In the genomic region with DNA sequence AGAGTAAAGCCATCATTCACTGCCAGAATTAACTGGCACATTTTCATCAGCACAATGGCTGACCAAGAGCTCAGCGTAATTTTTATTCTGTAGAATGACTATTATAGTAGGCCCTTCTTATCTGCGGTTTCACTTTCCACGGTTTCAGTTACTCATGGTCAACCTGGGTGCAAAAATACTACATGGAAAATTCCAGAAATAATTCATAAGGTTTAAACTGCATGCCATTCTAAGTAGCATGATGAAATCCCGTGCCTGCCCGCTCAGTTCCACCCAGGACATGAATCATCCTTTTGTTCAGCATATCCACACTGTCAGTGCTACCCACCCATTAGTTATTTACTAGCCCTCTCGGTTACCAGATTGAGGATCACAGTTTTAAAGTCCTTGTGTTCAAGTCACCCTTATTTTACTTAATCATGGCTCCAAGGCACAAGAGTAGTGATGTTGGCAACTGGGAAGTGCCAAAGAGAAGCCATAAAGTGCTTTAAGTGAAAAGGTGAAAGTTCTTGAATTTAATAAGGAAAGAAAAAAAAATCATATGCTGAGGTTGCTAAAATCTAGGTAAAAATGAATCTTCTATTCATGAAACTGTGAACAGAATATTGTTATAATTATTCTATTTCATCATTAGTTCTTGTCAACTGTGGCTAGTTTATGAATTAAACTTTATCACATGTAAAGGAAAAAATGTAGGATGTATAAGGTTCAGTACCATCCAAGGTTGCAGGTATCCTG, we compare ENCODE assay signal across 10 cellular contexts.
DNase-seq lines count a peak whose midpoint lies in the region; ATAC-seq, FAIRE-seq and TF ChIP-seq lines count a peak whose summit lies in the region.
"Had no signal": no experiment of that assay in that cellular context is flagged by ENCODE, and none has a peak within 500 bp of the region (broad histone marks: within the 10 kb centered on the region; RNA-seq: fewer than 3 reads in every experiment).

No MANE protein-coding gene starts in this region.

- H3K9me3 ChIP-seq in breast epithelium (no peaks in the 10 kb centered on the region), astrocyte (ENCODE audit: insufficient read depth, low read depth, low read length) (no peaks in the 10 kb centered on the region), upper lobe of right lung (no peaks in the 10 kb centered on the region)
- H3K9me3 ChIP-seq: heart right ventricle had no signal

- H3K27me3 Mint-ChIP-seq in MCF 10A (ENCODE audit: insufficient read depth, unreplicated experiment) (no peaks in the 10 kb centered on the region), astrocyte (ENCODE audit: low read depth, unreplicated experiment) (no peaks in the 10 kb centered on the region)

- H3K4me2 ChIP-seq in astrocyte (ENCODE audit: low read length): peak overlapping the region; percentile 58

- H4K20me1 ChIP-seq in astrocyte (ENCODE audit: insufficient read depth, low read length): no peaks in the 10 kb centered on the region

- intact Hi-C loops in MCF 10A (cut with micrococcal nuclease): loop anchor here (1.0 kb wide), 1 partner anchor 205 kb away; a partner anchor contains a TSS
- intact Hi-C loops in breast epithelium (cut with DNase I; ENCODE audit: low total_unique reads): loop anchor here (5.0 kb wide), 1 partner anchor 169 kb away; no protein-coding TSS in a partner anchor
- intact Hi-C loops in upper lobe of right lung (cut with DNase I): no loop called here

- DNase-seq in MCF 10A (ENCODE audit: unreplicated experiment) (peak; percentile 85), breast epithelium (ENCODE audit: low spot score in 2 of 2) (no peak), astrocyte (ENCODE audit: low read depth) (peak; percentile 91), iris pigment epithelial cell (ENCODE audit: low read depth) (peak; percentile 96), upper lobe of right lung (no peak), ureter (ENCODE audit: low spot score) (no peak)
- no peak for DNase-seq in activated CD4-positive, alpha-beta T cell treated with anti-CD3 and anti-CD28 coated beads for 1 hour
- DNase-seq in stimulated activated CD4-positive, alpha-beta T cell treated with anti-CD3 and anti-CD28 coated beads, Interleukin-2, amount 100 ng/mL, for 48 hours: no peak
- DNase-seq: heart right ventricle, NCI-H510A treated with DMSO at 0.1 percent for 48 hours had no signal

- CTCF ChIA-PET in MCF 10A (lab: Yijun Ruan, JAX): interaction anchor here (0.6 kb wide), 1 partner anchor 112 kb away, joined by 3 read pairs; no protein-coding TSS in a partner anchor

- H3K9ac ChIP-seq in astrocyte (ENCODE audit: low read length): peak overlapping the region; percentile 28

- H3K4me3 ChIP-seq in breast epithelium (no peak overlapping the region), astrocyte (ENCODE audit: insufficient read depth, low read depth, low read length) (peak overlapping the region; percentile 1), upper lobe of right lung (no peak overlapping the region)
- H3K4me3 ChIP-seq: heart right ventricle had no signal

- TF ChIP-seq CTCF in MCF 10A (IDR thresholded peaks at IDR 0.05; ENCODE audit: unreplicated experiment) (no peak), breast epithelium (IDR thresholded peaks at IDR 0.05) (no peak), astrocyte (IDR thresholded peaks at IDR 0.05; ENCODE audit: insufficient read depth, low read depth, low read length) (no peak), upper lobe of right lung (IDR thresholded peaks at IDR 0.05) (no peak)

- ATAC-seq in upper lobe of right lung: peak; percentile 38

- TSS peak; percentile 99 for BruUV-seq in MCF 10A (replicated peaks; lab: Mats Ljungman, UMichigan)

- TF ChIP-seq POLR2A in breast epithelium (IDR thresholded peaks at IDR 0.05): no peak

- H3K4me3 Mint-ChIP-seq in MCF 10A (ENCODE audit: unreplicated experiment) (peak overlapping the region; percentile 65), astrocyte (ENCODE audit: unreplicated experiment) (peak overlapping the region; percentile 3)

- H2AFZ ChIP-seq in astrocyte (ENCODE audit: low read depth, low read length): peak overlapping the region; percentile 7

- H3K9me3 Mint-ChIP-seq in MCF 10A (ENCODE audit: unreplicated experiment) (no peaks in the 10 kb centered on the region), astrocyte (ENCODE audit: unreplicated experiment) (no peaks in the 10 kb centered on the region)

- POLR2A ChIA-PET in MCF 10A (lab: Yijun Ruan, JAX): interaction anchor here (0.6 to 1.8 kb wide), 12 partner anchors 10 to 449 kb away, joined by 3 to 7 read pairs (median 3); a partner anchor contains a TSS

- H3K4me1 ChIP-seq in breast epithelium (no peaks in the 10 kb centered on the region), astrocyte (ENCODE audit: insufficient read depth, low read length) (peaks cover 9% of the 10 kb centered on the region), upper lobe of right lung (no peaks in the 10 kb centered on the region)

- peak overlapping the region; percentile 92 for H3K27ac Mint-ChIP-seq in MCF 10A (ENCODE audit: low read depth, unreplicated experiment)
- H3K27ac Mint-ChIP-seq in astrocyte (ENCODE audit: unreplicated experiment): peak overlapping the region; percentile 76

- peak; percentile 17 for FAIRE-seq in astrocyte (lab: Jason Lieb, UNC)

- H3K36me3 Mint-ChIP-seq in MCF 10A (ENCODE audit: insufficient read depth, unreplicated experiment): peaks cover 5% of the 10 kb centered on the region
- H3K36me3 Mint-ChIP-seq in astrocyte (ENCODE audit: low read depth, unreplicated experiment): no peaks in the 10 kb centered on the region

- no peaks in the 10 kb centered on the region for H3K79me2 ChIP-seq in astrocyte (ENCODE audit: insufficient read depth, low read length)

- H3K27me3 ChIP-seq in breast epithelium (no peaks in the 10 kb centered on the region), astrocyte (ENCODE audit: insufficient read depth, low read length) (no peaks in the 10 kb centered on the region), upper lobe of right lung (no peaks in the 10 kb centered on the region)
- H3K27me3 ChIP-seq: heart right ventricle had no signal

- H3K36me3 ChIP-seq in breast epithelium (peaks cover 3% of the 10 kb centered on the region), astrocyte (ENCODE audit: insufficient read depth, low read length) (no peaks in the 10 kb centered on the region), upper lobe of right lung (peaks cover 12% of the 10 kb centered on the region)

- H3K27ac ChIP-seq in breast epithelium (no peak overlapping the region), astrocyte (ENCODE audit: low read depth, low read length) (peak overlapping the region; percentile 60), upper lobe of right lung (no peak overlapping the region)
- H3K27ac ChIP-seq: heart right ventricle had no signal

- H3K4me1 Mint-ChIP-seq in MCF 10A (ENCODE audit: insufficient read depth, unreplicated experiment) (peaks cover 17% of the 10 kb centered on the region), astrocyte (ENCODE audit: low read depth, unreplicated experiment) (peaks cover 21% of the 10 kb centered on the region)

Comparison
In these comparisons a context has a peak if more than half of its experiments do, and no peak if none do; other contexts are left out.
1. DNase-seq: peak in MCF 10A (single experiment), astrocyte (single experiment) and iris pigment epithelial cell (single experiment); none in breast epithelium (0 of 2), upper lobe of right lung (single experiment), activated CD4-positive, alpha-beta T cell treated with anti-CD3 and anti-CD28 coated beads for 1 hour (single experiment), stimulated activated CD4-positive, alpha-beta T cell treated with anti-CD3 and anti-CD28 coated beads, Interleukin-2, amount 100 ng/mL, for 48 hours (0 of 2) and ureter (single experiment).